ENCODE assay signal across 8 cellular contexts in genomic region chr16:2428787-2429036, GRCh38. TPM values are rescaled to one million over a fixed set of nuclear protein-coding genes. Genes with fewer than 3 reads are reported as not detected.
DNase-seq lines count a peak whose midpoint lies in the region; ATAC-seq and TF ChIP-seq lines count a peak whose summit lies in the region.

No MANE protein-coding gene starts in this region.

- RAD21 ChIA-PET in HCT116 (lab: Charles Lee; ENCODE audit: low non-redundant PET in 1 of 2, low total read pairs in 2 of 2, uncharacterized antibody in 2 of 2, unreplicated experiment in 2 of 2), result no interaction called here

- H3K27me3 ChIP-seq in HCT116 (ENCODE audit: insufficient read depth, low read length), result no peaks in the 10 kb centered on the region

- peak overlapping the region; percentile 88 for H3K4me3 Mint-ChIP-seq in activated CD8-positive, alpha-beta T cell treated with anti-CD3 and anti-CD28 coated beads for 36 hours
- peak overlapping the region; percentile 79 to 97 for H3K4me3 Mint-ChIP-seq in stimulated activated naive CD8-positive, alpha-beta T cell treated with anti-CD3 and anti-CD28 coated beads, Interleukin-15, amount 100 ng/mL, for 72 hours

- no peaks in the 10 kb centered on the region for H4K20me1 ChIP-seq in HCT116 (ENCODE audit: insufficient read depth)

- CTCF ChIA-PET in HCT116 (lab: Charles Lee), result interaction anchor here (0.8 kb wide), 1 partner anchor 73 kb away, joined by 3 read pairs; no protein-coding TSS in a partner anchor
- CTCF ChIA-PET in activated CD8-positive, alpha-beta T cell treated with anti-CD3 and anti-CD28 coated beads for 36 hours (lab: Charles Lee), result interaction anchor here (0.9 to 1.9 kb wide), 4 partner anchors 11 to 192 kb away, joined by 3 to 7 read pairs (median 3); partner anchors contain the start of genes AMDHD2 and DNASE1L2

- no peak overlapping the region for H2AFZ ChIP-seq in HCT116 (ENCODE audit: low read depth, low read length, poor library complexity, severe bottlenecking)

- peaks cover 44% of the 10 kb centered on the region for H3K79me2 ChIP-seq in HCT116 (ENCODE audit: insufficient read depth, low read length)

- intact Hi-C loops in HCT116 (cut with micrococcal nuclease), result loop anchor here (5.0 to 10.0 kb wide), 3 partner anchors 34 to 164 kb away; partner anchors contain the start of genes RNPS1 and TEDC2
- intact Hi-C loops in activated CD8-positive, alpha-beta T cell treated with anti-CD3 and anti-CD28 coated beads for 36 hours (cut with micrococcal nuclease), result loop anchor here (10.0 kb wide), 1 partner anchor 84 kb away; the partner anchor contains the start of gene ABCA3

- ATAC-seq in HCT116, result peak; percentile 58
- ATAC-seq in activated CD8-positive, alpha-beta T cell treated with anti-CD3 and anti-CD28 coated beads for 36 hours, result peak; percentile 35
- peak; percentile 60 for ATAC-seq in stimulated activated naive CD8-positive, alpha-beta T cell treated with anti-CD3 and anti-CD28 coated beads, Interleukin-15, amount 100 ng/mL, for 72 hours
- no peak for ATAC-seq in HG03342 (IDR thresholded peaks at IDR 0.05; ENCODE audit: unreplicated experiment)
- no peak for ATAC-seq in HG03108 (IDR thresholded peaks at IDR 0.05; ENCODE audit: unreplicated experiment)

- POLR2A ChIA-PET in HCT116 (lab: Charles Lee), result interaction anchor here (0.7 to 0.8 kb wide), 2 partner anchors 30 to 86 kb away, joined by 3 read pairs; partner anchors contain the start of gene TEDC2
- POLR2A ChIA-PET in activated CD8-positive, alpha-beta T cell treated with anti-CD3 and anti-CD28 coated beads for 36 hours (lab: Charles Lee), result interaction anchor here (0.6 kb wide), 1 partner anchor 10 kb away, joined by 3 read pairs; no protein-coding TSS in a partner anchor

- peak overlapping the region; percentile 91 for H3K27ac ChIP-seq in HCT116 (ENCODE audit: low read depth, low read length)

- H3K27me3 Mint-ChIP-seq in activated CD8-positive, alpha-beta T cell treated with anti-CD3 and anti-CD28 coated beads for 36 hours, result no peaks in the 10 kb centered on the region
- H3K27me3 Mint-ChIP-seq in stimulated activated naive CD8-positive, alpha-beta T cell treated with anti-CD3 and anti-CD28 coated beads, Interleukin-15, amount 100 ng/mL, for 72 hours, result peaks cover 7% of the 10 kb centered on the region

- TF ChIP-seq POLR2A in HCT116 (IDR thresholded peaks at IDR 0.05; ENCODE audit: borderline replicate concordance, extremely low read depth, insufficient read depth, insufficient read length), result no peak

- BruUV-seq in HCT116 (replicated peaks; lab: Mats Ljungman, UMichigan), result no TSS peak

- peak overlapping the region; percentile 77 for H3K27ac Mint-ChIP-seq in activated CD8-positive, alpha-beta T cell treated with anti-CD3 and anti-CD28 coated beads for 36 hours
- peak overlapping the region; percentile 59 to 94 for H3K27ac Mint-ChIP-seq in stimulated activated naive CD8-positive, alpha-beta T cell treated with anti-CD3 and anti-CD28 coated beads, Interleukin-15, amount 100 ng/mL, for 72 hours

- DNase-seq in HCT116 (ENCODE audit: low read depth, low spot score) (no peak), NCI-H187 treated with DMSO at 0.1 percent for 48 hours (lab: John Stamatoyannopoulos, UW) (no peak)
- DNase-seq in activated CD8-positive, alpha-beta T cell treated with anti-CD3 and anti-CD28 coated beads for 36 hours, result no peak
- no peak for DNase-seq in stimulated activated naive CD8-positive, alpha-beta T cell treated with anti-CD3 and anti-CD28 coated beads, Interleukin-15, amount 100 ng/mL, for 72 hours
- DNase-seq in activated CD4-positive, alpha-beta T cell treated with anti-CD3 and anti-CD28 coated beads, Interleukin-2, amount 50 U/mL, for 1 hour, result no peak

- peak overlapping the region; percentile 97 for H3K4me2 ChIP-seq in HCT116 (ENCODE audit: low read length)

- H3K36me3 ChIP-seq in HCT116 (ENCODE audit: control insufficient read depth in 1 of 2, insufficient read depth in 2 of 2, low read length in 2 of 2), result peaks cover 17 to 32% of the 10 kb centered on the region in 2 experiments

- no peaks in the 10 kb centered on the region for H3K9me2 ChIP-seq in HCT116 (ENCODE audit: insufficient read depth)

- no peaks in the 10 kb centered on the region for H3K9me3 ChIP-seq in HCT116 (ENCODE audit: control insufficient read depth in 1 of 2, insufficient read depth in 1 of 2, low read depth in 1 of 2, low read length in 2 of 2)

- TF ChIP-seq RAD21 in HCT116 (IDR thresholded peaks at IDR 0.05; ENCODE audit: low read depth), result no peak

- no peak for TF ChIP-seq CTCF in HCT116 (IDR thresholded peaks at IDR 0.05 in 2 of 3, conservative IDR thresholded peaks at IDR 0.05 in 1 of 3; ENCODE audit: borderline replicate concordance in 1 of 3, insufficient read depth in 1 of 3, low read depth in 2 of 3, low read length in 2 of 3)
- TF ChIP-seq CTCF in activated CD8-positive, alpha-beta T cell treated with anti-CD3 and anti-CD28 coated beads for 36 hours (IDR thresholded peaks at IDR 0.05), result no peak

- peaks cover 23% of the 10 kb centered on the region for H3K36me3 Mint-ChIP-seq in activated CD8-positive, alpha-beta T cell treated with anti-CD3 and anti-CD28 coated beads for 36 hours (ENCODE audit: low read depth)

- H3K9me3 Mint-ChIP-seq in activated CD8-positive, alpha-beta T cell treated with anti-CD3 and anti-CD28 coated beads for 36 hours, result no peaks in the 10 kb centered on the region
- H3K9me3 Mint-ChIP-seq in stimulated activated naive CD8-positive, alpha-beta T cell treated with anti-CD3 and anti-CD28 coated beads, Interleukin-15, amount 100 ng/mL, for 72 hours, result no peaks in the 10 kb centered on the region

- peak overlapping the region; percentile 96 for H3K9ac ChIP-seq in HCT116 (ENCODE audit: low read length)

- H3K4me1 ChIP-seq in HCT116 (ENCODE audit: control insufficient read depth in 1 of 2, insufficient read depth in 2 of 2, low read length in 2 of 2), result peaks cover 12 to 36% of the 10 kb centered on the region in 2 experiments; a peak in 3 of 4 replicates

- peaks cover 15% of the 10 kb centered on the region for H3K4me1 Mint-ChIP-seq in activated CD8-positive, alpha-beta T cell treated with anti-CD3 and anti-CD28 coated beads for 36 hours (ENCODE audit: low read depth)
- H3K4me1 Mint-ChIP-seq in stimulated activated naive CD8-positive, alpha-beta T cell treated with anti-CD3 and anti-CD28 coated beads, Interleukin-15, amount 100 ng/mL, for 72 hours, result peaks cover 32% of the 10 kb centered on the region

- H3K4me3 ChIP-seq in HCT116 (replicated peaks in 1 of 2; ENCODE audit: low read depth in 1 of 2, low read length in 2 of 2), result peak overlapping the region; percentile 68 to 81
- peak overlapping the region; percentile 57 for H3K4me3 ChIP-seq in iPS-11a (ENCODE audit: low read depth, low read length)

TF ChIP-seq in HCT116, 20 proteins besides CTCF, POLR2A, EP300 and RAD21 (continues in another document):
- no peak for TF ChIP-seq ZBTB33 (IDR thresholded peaks at IDR 0.05; ENCODE audit: extremely low read depth, insufficient replicate concordance, low read length)
- TF ChIP-seq ZNF274 (IDR thresholded peaks at IDR 0.05; ENCODE audit: low read depth, low read length), result no peak

RNA-seq across cellular contexts. Expression of gene CCNF, which starts 0.5 kb away (rescaled TPM):
- 60.8 TPM for total RNA-seq in HCT116 (2021; ENCODE audit: unreplicated experiment)
- 47.1 and 51.9 TPM in 2 replicates for polyA plus RNA-seq in HCT116 (2012)
- 10 to 100 TPM; 43.5 TPM for total RNA-seq in activated CD8-positive, alpha-beta T cell treated with anti-CD3 and anti-CD28 coated beads for 36 hours

RNA-seq across cellular contexts. Expression of gene TEDC2, which starts 31.2 kb away (rescaled TPM):
- total RNA-seq in HCT116 (2021; ENCODE audit: unreplicated experiment), result 26.5 TPM
- 13.4 and 16.8 TPM in 2 replicates for polyA plus RNA-seq in HCT116 (2012)
- 10 to 100 TPM; 23.2 to 30.7 TPM for total RNA-seq in activated CD8-positive, alpha-beta T cell treated with anti-CD3 and anti-CD28 coated beads for 36 hours

RNA-seq across cellular contexts. Expression of gene NTN3, which starts 42.4 kb away (rescaled TPM):
- 0.30 TPM for total RNA-seq in HCT116 (2021; ENCODE audit: unreplicated experiment)
- polyA plus RNA-seq in HCT116 (2012), result 0.17 TPM in 1 of 2 replicates, not detected in the other
- total RNA-seq in activated CD8-positive, alpha-beta T cell treated with anti-CD3 and anti-CD28 coated beads for 36 hours, result not detected

RNA-seq across cellular contexts. Expression of gene TBC1D24, which starts 46.2 kb away (rescaled TPM):
- total RNA-seq in HCT116 (2021; ENCODE audit: unreplicated experiment), result 24.6 TPM
- 8.2 and 8.4 TPM in 2 replicates for polyA plus RNA-seq in HCT116 (2012)
- total RNA-seq in activated CD8-positive, alpha-beta T cell treated with anti-CD3 and anti-CD28 coated beads for 36 hours, result 10 to 100 TPM; 16.6 to 16.7 TPM

Comparison
In these comparisons a context has a peak if more than half of its experiments do, and no peak if none do; other contexts are left out.
1. ATAC-seq: peak in HCT116 (single experiment), activated CD8-positive, alpha-beta T cell treated with anti-CD3 and anti-CD28 coated beads for 36 hours (single experiment) and stimulated activated naive CD8-positive, alpha-beta T cell treated with anti-CD3 and anti-CD28 coated beads, Interleukin-15, amount 100 ng/mL, for 72 hours (single experiment); none in HG03342 (single experiment) and HG03108 (single experiment).